Comparison of ENCODE assay signal across 2 cellular contexts in the genomic region with DNA sequence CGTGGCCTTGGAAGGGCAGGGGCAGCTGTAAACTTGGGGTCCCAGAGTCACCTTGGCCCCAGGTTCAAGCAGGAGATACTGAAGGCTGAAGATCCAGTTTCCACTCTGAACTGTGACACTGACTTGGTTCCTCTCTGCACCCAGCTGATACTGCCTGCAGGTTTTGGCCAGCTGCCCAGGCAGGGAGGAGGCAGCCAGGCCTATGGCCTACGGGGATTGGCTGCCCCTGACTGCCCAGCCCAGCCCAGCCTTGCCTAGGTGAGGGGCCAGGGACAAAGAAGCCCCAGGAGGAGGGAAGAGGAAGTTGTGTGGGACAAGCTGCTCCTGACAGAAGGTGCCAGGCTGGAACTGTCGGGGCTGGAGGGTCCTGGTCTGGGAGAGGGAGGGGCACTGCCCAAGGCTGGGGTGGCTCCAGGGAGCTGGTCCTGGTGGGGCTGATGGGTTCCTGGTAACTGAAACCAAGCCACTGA.
A peak's percentile ranks its signal among the peaks of the same experiment; 100 is the strongest.
TF ChIP-seq lines count a peak whose summit lies in the region.

No MANE protein-coding gene starts in this region.

TF ChIP-seq in SK-N-SH treated with all-trans-retinoic acid at 6 μM for 48 hours, 23 proteins besides CTCF, POLR2A, EP300 and RAD21:
- TF ChIP-seq ZNF70 (CRISPR knock-in tag; IDR thresholded peaks at IDR 0.05) (no peak), ZFP30 (CRISPR knock-in tag; IDR thresholded peaks at IDR 0.05) (no peak), OSR1 (CRISPR knock-in tag; IDR thresholded peaks at IDR 0.05) (no peak), TCF4 (CRISPR knock-in tag; IDR thresholded peaks at IDR 0.05; ENCODE audit: borderline replicate concordance) (no peak)

TF ChIP-seq in HepG2, 621 proteins besides CTCF, POLR2A, EP300 and RAD21 (continues in another document):
- TF ChIP-seq HNF4G (IDR thresholded peaks at IDR 0.05; ENCODE audit: borderline replicate concordance, low read depth, low read length) (peak; percentile 3; the same call in 1 of the 2 replicates), HNF4G (CRISPR knock-in tag; IDR thresholded peaks at IDR 0.05; ENCODE audit: borderline replicate concordance, low read depth) (no peak), FOSL2 (CRISPR knock-in tag; IDR thresholded peaks at IDR 0.05) (peak; percentile 1; the same call in 1 of the 2 replicates), HOXA3 (CRISPR knock-in tag; IDR thresholded peaks at IDR 0.05) (0 out of 2 replicates have a peak, but pooled peaks have one; percentile 48), HCFC1 (IDR thresholded peaks at IDR 0.05; ENCODE audit: low read depth, low read length) (no peak), ZNF12 (CRISPR knock-in tag; IDR thresholded peaks at IDR 0.05) (peak; percentile 76; the same call in 1 of the 2 replicates), ARID2 (CRISPR knock-in tag; IDR thresholded peaks at IDR 0.05; ENCODE audit: borderline replicate concordance) (no peak), GABPB1 (CRISPR knock-in tag; IDR thresholded peaks at IDR 0.05) (peak; percentile 39; the same call in 1 of the 2 replicates), NFIB (CRISPR knock-in tag; IDR thresholded peaks at IDR 0.05; ENCODE audit: borderline replicate concordance) (0 out of 2 replicates have a peak, but pooled peaks have one; percentile 46), ZNF605 (CRISPR knock-in tag; IDR thresholded peaks at IDR 0.05) (peak; percentile 72; the same call in 1 of the 2 replicates), MEIS2 (CRISPR knock-in tag; IDR thresholded peaks at IDR 0.05) (0 out of 2 replicates have a peak, but pooled peaks have one; percentile 52), YEATS2 (CRISPR knock-in tag; IDR thresholded peaks at IDR 0.05; ENCODE audit: borderline replicate concordance) (0 out of 2 replicates have a peak, but pooled peaks have one; percentile 48), ZFP91 (CRISPR knock-in tag; IDR thresholded peaks at IDR 0.05; ENCODE audit: borderline replicate concordance) (peak; percentile 62), ELF3 (CRISPR knock-in tag; IDR thresholded peaks at IDR 0.05) (0 out of 2 replicates have a peak, but pooled peaks have one; percentile 18), TGIF2 (CRISPR knock-in tag; IDR thresholded peaks at IDR 0.05) (0 out of 2 replicates have a peak, but pooled peaks have one; percentile 32), ZNF770 (CRISPR knock-in tag; IDR thresholded peaks at IDR 0.05) (peak; percentile 19; the same call in 1 of the 2 replicates), ZNF292 (CRISPR knock-in tag; IDR thresholded peaks at IDR 0.05; ENCODE audit: borderline replicate concordance, low read depth) (peak; percentile 78), RBAK (CRISPR knock-in tag; IDR thresholded peaks at IDR 0.05) (peak; percentile 87), GPN1 (CRISPR knock-in tag; IDR thresholded peaks at IDR 0.05; ENCODE audit: borderline replicate concordance) (no peak; the same call in 1 of the 2 replicates), THAP7 (CRISPR knock-in tag; IDR thresholded peaks at IDR 0.05) (no peak), SALL1 (CRISPR knock-in tag; IDR thresholded peaks at IDR 0.05) (peak; percentile 52; the same call in 1 of the 2 replicates), NFYC (CRISPR knock-in tag; IDR thresholded peaks at IDR 0.05) (peak; percentile 50), ZNF549 (CRISPR knock-in tag; IDR thresholded peaks at IDR 0.05) (no peak), SAP130 (CRISPR knock-in tag; IDR thresholded peaks at IDR 0.05; ENCODE audit: low read depth) (peak; percentile 58; the same call in 1 of the 2 replicates), MAZ (IDR thresholded peaks at IDR 0.05; ENCODE audit: borderline replicate concordance, low read depth, low read length) (no peak), MAZ (CRISPR knock-in tag; IDR thresholded peaks at IDR 0.05; ENCODE audit: low read depth) (peak; percentile 24; the same call in 1 of the 2 replicates), GMEB1 (CRISPR knock-in tag; IDR thresholded peaks at IDR 0.05; ENCODE audit: borderline replicate concordance) (peak; percentile 33; the same call in 1 of the 2 replicates), HNRNPL (IDR thresholded peaks at IDR 0.05; ENCODE audit: low read depth, low read length) (0 out of 2 replicates have a peak, but pooled peaks have one; percentile 25), BORCS8-MEF2B (CRISPR knock-in tag; IDR thresholded peaks at IDR 0.05) (0 out of 2 replicates have a peak, but pooled peaks have one; percentile 45), HDAC1 (CRISPR knock-in tag; IDR thresholded peaks at IDR 0.05) (peak; percentile 14; the same call in 1 of the 2 replicates), GABPA (IDR thresholded peaks at IDR 0.05; ENCODE audit: low read depth, low read length) (no peak), GABPA (CRISPR knock-in tag; IDR thresholded peaks at IDR 0.05; ENCODE audit: low read depth) (0 out of 2 replicates have a peak, but pooled peaks have one; percentile 19), TCF7 (IDR thresholded peaks at IDR 0.05; ENCODE audit: low read depth) (no peak), NFYB (CRISPR knock-in tag; IDR thresholded peaks at IDR 0.05) (peak; percentile 44; the same call in 1 of the 2 replicates), ZSCAN25 (CRISPR knock-in tag; IDR thresholded peaks at IDR 0.05) (peak; percentile 65; the same call in 1 of the 2 replicates), KLF16 (CRISPR knock-in tag; IDR thresholded peaks at IDR 0.05) (0 out of 4 replicates have a peak, but pooled peaks of 1 of the 2 experiments have one; percentile 31), HOXA9 (CRISPR knock-in tag; IDR thresholded peaks at IDR 0.05; ENCODE audit: borderline replicate concordance) (no peak), ZNF430 (CRISPR knock-in tag; IDR thresholded peaks at IDR 0.05) (peak; percentile 61; the same call in 1 of the 2 replicates), HNF4A (CRISPR knock-in tag; IDR thresholded peaks at IDR 0.05) (0 out of 2 replicates have a peak, but pooled peaks have one; percentile 33), KAT8 (CRISPR knock-in tag; IDR thresholded peaks at IDR 0.05) (peak; percentile 26; the same call in 1 of the 2 replicates), PHF21A (CRISPR knock-in tag; IDR thresholded peaks at IDR 0.05) (peak; percentile 16; the same call in 1 of the 2 replicates), RXRA (CRISPR knock-in tag; IDR thresholded peaks at IDR 0.05) (0 out of 2 replicates have a peak, but pooled peaks have one; percentile 35), FUBP1 (CRISPR knock-in tag; IDR thresholded peaks at IDR 0.05; ENCODE audit: borderline replicate concordance) (no peak), BRCA1 (CRISPR knock-in tag; IDR thresholded peaks at IDR 0.05) (no peak), KAT7 (CRISPR knock-in tag; IDR thresholded peaks at IDR 0.05; ENCODE audit: borderline replicate concordance) (no peak), ZBTB8A (CRISPR knock-in tag; IDR thresholded peaks at IDR 0.05; ENCODE audit: borderline replicate concordance, low read depth) (no peak), SP4 (CRISPR knock-in tag; IDR thresholded peaks at IDR 0.05) (0 out of 2 replicates have a peak, but pooled peaks have one; percentile 40), HOXA5 (CRISPR knock-in tag; IDR thresholded peaks at IDR 0.05) (no peak)
- TF ChIP-seq, protein P1, sequence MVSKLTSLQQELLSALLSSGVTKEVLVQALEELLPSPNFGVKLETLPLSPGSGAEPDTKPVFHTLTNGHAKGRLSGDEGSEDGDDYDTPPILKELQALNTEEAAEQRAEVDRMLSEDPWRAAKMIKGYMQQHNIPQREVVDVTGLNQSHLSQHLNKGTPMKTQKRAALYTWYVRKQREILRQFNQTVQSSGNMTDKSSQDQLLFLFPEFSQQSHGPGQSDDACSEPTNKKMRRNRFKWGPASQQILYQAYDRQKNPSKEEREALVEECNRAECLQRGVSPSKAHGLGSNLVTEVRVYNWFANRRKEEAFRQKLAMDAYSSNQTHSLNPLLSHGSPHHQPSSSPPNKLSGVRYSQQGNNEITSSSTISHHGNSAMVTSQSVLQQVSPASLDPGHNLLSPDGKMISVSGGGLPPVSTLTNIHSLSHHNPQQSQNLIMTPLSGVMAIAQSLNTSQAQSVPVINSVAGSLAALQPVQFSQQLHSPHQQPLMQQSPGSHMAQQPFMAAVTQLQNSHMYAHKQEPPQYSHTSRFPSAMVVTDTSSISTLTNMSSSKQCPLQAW (CRISPR knock-in tag; IDR thresholded peaks at IDR 0.05), result peak; percentile 23; the same call in 1 of the 2 replicates
- TF ChIP-seq, protein P2, sequence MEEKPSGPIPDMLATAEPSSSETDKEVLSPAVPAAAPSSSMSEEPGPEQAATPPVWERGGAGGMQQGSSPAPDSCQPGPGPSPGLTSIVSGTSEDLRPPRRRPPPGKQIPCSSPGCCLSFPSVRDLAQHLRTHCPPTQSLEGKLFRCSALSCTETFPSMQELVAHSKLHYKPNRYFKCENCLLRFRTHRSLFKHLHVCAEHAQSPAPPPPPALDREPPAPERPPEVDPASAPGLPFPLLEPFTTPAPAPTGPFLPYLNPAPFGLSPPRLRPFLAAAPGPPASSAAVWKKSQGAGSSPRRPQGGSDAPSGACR (CRISPR knock-in tag; IDR thresholded peaks at IDR 0.05), result no peak
- TF ChIP-seq, protein P3, sequence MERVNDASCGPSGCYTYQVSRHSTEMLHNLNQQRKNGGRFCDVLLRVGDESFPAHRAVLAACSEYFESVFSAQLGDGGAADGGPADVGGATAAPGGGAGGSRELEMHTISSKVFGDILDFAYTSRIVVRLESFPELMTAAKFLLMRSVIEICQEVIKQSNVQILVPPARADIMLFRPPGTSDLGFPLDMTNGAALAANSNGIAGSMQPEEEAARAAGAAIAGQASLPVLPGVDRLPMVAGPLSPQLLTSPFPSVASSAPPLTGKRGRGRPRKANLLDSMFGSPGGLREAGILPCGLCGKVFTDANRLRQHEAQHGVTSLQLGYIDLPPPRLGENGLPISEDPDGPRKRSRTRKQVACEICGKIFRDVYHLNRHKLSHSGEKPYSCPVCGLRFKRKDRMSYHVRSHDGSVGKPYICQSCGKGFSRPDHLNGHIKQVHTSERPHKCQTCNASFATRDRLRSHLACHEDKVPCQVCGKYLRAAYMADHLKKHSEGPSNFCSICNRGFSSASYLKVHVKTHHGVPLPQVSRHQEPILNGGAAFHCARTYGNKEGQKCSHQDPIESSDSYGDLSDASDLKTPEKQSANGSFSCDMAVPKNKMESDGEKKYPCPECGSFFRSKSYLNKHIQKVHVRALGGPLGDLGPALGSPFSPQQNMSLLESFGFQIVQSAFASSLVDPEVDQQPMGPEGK (CRISPR knock-in tag; IDR thresholded peaks at IDR 0.05), result peak; percentile 74
